Comparison of ENCODE assay signal across 24 cellular contexts in genomic region chr6:34043371-34043770, GRCh38.
"Had no signal": no experiment of that assay in that cellular context is flagged by ENCODE, and none has a peak within 500 bp of the region (broad histone marks: within the 10 kb centered on the region; RNA-seq: fewer than 3 reads in every experiment).

No MANE protein-coding gene starts in this region.

- H3K27ac ChIP-seq: heart left ventricle, left lung, lower lobe of right lung, ovary, right atrium auricular region, skin epidermis, thyroid gland, transverse colon, upper lobe of left lung, vagina had no signal

- H3K36me3 ChIP-seq: heart left ventricle, left lung, lower lobe of right lung, ovary, right atrium auricular region, thyroid gland, transverse colon, upper lobe of left lung, vagina had no signal

- H3K27me3 ChIP-seq: ovary, right atrium auricular region, thyroid gland, transverse colon, upper lobe of left lung, vagina had no signal

- H3K9me3 ChIP-seq: heart left ventricle, left lung, lower lobe of right lung, ovary, right atrium auricular region, thyroid gland, transverse colon, upper lobe of left lung, vagina had no signal

- DNase-seq: heart left ventricle; hypothalamus; immature natural killer cell; islet precursor cell; left cardiac atrium; left lung; lower lobe of right lung; mammary epithelial cell; mesenchymal stem cell; naive thymus-derived CD8-positive, alpha-beta T cell; ovary; stimulated activated CD4-positive, alpha-beta T cell treated with anti-CD3 and anti-CD28 coated beads, Interleukin-12 subunit alpha, Interleukin-12 subunit beta, amount 100 ng/mL, for 4 hours; stimulated activated CD4-positive, alpha-beta T cell treated with anti-CD3 and anti-CD28 coated beads, Interleukin-15, amount 100 ng/mL, for 24 hours; stimulated activated CD4-positive, alpha-beta T cell treated with anti-CD3 and anti-CD28 coated beads, Interleukin-2, amount 100 ng/mL, for 24 hours; stimulated activated CD4-positive, alpha-beta T cell treated with anti-CD3 and anti-CD28 coated beads, Interleukin-4, amount 100 ng/mL, for 1 hour; stimulated activated naive CD4-positive, alpha-beta T cell; stimulated activated naive CD8-positive, alpha-beta T cell treated with anti-CD3 and anti-CD28 coated beads, Interleukin-15, amount 100 ng/mL, for 72 hours; thyroid gland; transverse colon; upper lobe of left lung had no signal

- ATAC-seq: heart left ventricle; left cardiac atrium; left lung; lower lobe of right lung; naive thymus-derived CD8-positive, alpha-beta T cell; sciatic nerve; stimulated activated naive CD8-positive, alpha-beta T cell treated with anti-CD3 and anti-CD28 coated beads, Interleukin-15, amount 100 ng/mL, for 72 hours had no signal

- H3K4me3 ChIP-seq: heart left ventricle, left lung, lower lobe of right lung, ovary, right atrium auricular region, skin epidermis, thyroid gland, transverse colon, upper lobe of left lung, vagina had no signal

- H3K4me1 ChIP-seq: heart left ventricle, left lung, lower lobe of right lung, right atrium auricular region, thyroid gland, transverse colon, upper lobe of left lung, vagina had no signal
